Comparison of ENCODE assay signal across 19 cellular contexts in genomic region chr17:80512233-80512632, GRCh38. TPM values are rescaled to one million over a fixed set of nuclear protein-coding genes. Genes with fewer than 3 reads are reported as not detected.
DNase-seq lines count a peak whose midpoint lies in the region; ATAC-seq and TF ChIP-seq lines count a peak whose summit lies in the region.
"Had no signal": no experiment of that assay in that cellular context is flagged by ENCODE, and none has a peak within 500 bp of the region (broad histone marks: within the 10 kb centered on the region; RNA-seq: fewer than 3 reads in every experiment).

No MANE protein-coding gene starts in this region.

- DNase-seq in AG10803 (ENCODE audit: low read depth) (peak; percentile 57), HT1080 (ENCODE audit: low read depth) (peak; percentile 66), amniotic stem cell (lab: John Stamatoyannopoulos, UW) (peak; percentile 59), left kidney (ENCODE audit: low read depth, low spot score) (peak; percentile 26), LoVo (ENCODE audit: low spot score) (no peak), NCI-H1436 treated with DMSO at 0.1 percent for 48 hours (lab: John Stamatoyannopoulos, UW) (no peak)
- DNase-seq: activated CD8-positive, alpha-beta memory T cell treated with anti-CD3 and anti-CD28 coated beads, Interleukin-2, amount 50 U/mL, for 4 hours; activated naive CD4-positive, alpha-beta T cell treated with anti-CD3 and anti-CD28 coated beads for 36 hours; effector CD8-positive, alpha-beta T cell; left ventricle myocardium inferior; spleen; stimulated activated naive CD8-positive, alpha-beta T cell treated with anti-CD3 and anti-CD28 coated beads, Interleukin-15, Interleukin-2, amounts not matched to agents 100 U/mL and 50 U/mL, for 24 hours; T-helper 2 cell; uterus had no signal

- no peak for TF ChIP-seq CTCF in AG10803 (conservative IDR thresholded peaks at IDR 0.05; ENCODE audit: low read length)

- H3K4me3 ChIP-seq in AG10803 (ENCODE audit: low read length), result no peak overlapping the region
- H3K4me3 ChIP-seq: cardiac muscle cell, left ventricle myocardium inferior, prostate gland, spleen, uterus had no signal

- no peak for ATAC-seq in GM19397 (IDR thresholded peaks at IDR 0.05; ENCODE audit: unreplicated experiment)
- no peak for ATAC-seq in HG03439 (IDR thresholded peaks at IDR 0.05; ENCODE audit: unreplicated experiment)
- ATAC-seq: stimulated activated naive CD8-positive, alpha-beta T cell treated with anti-CD3 and anti-CD28 coated beads, Interleukin-15, Interleukin-2, amounts not matched to agents 100 U/mL and 50 U/mL, for 24 hours had no signal

RNA-seq across cellular contexts. Expression of gene RPTOR, which starts 32.4 kb away (rescaled TPM):
- 17.0 and 18.5 TPM in 2 replicates for total RNA-seq in HT1080 (2014; rRNA removed; shearing (Covaris generic))
- 16.4 and 20.3 TPM in 2 replicates for polyA plus RNA-seq in HT1080 (2015; cell fraction: cytosol; rRNA removed)
- 30.0 and 31.8 TPM in 2 replicates for polyA plus RNA-seq in HT1080 (2015; cell fraction: nucleus; rRNA removed)

RNA-seq across cellular contexts. Expression of gene NPTX1, which starts 35.8 kb away (rescaled TPM):
- 0.84 and 1.4 TPM in 2 replicates for total RNA-seq in HT1080 (2014; rRNA removed; shearing (Covaris generic))
- 1.2 and 1.6 TPM in 2 replicates for polyA plus RNA-seq in HT1080 (2015; cell fraction: cytosol; rRNA removed)
- 1.1 and 1.6 TPM in 2 replicates for polyA plus RNA-seq in HT1080 (2015; cell fraction: nucleus; rRNA removed)
- total RNA-seq: cardiac muscle cell, left ventricle myocardium inferior, MCF 10A had no signal
- polyA plus RNA-seq: cardiac muscle cell had no signal

Comparison
In these comparisons a context has a peak if more than half of its experiments do, and no peak if none do; other contexts are left out.
1. DNase-seq: peak in AG10803 (single experiment), HT1080 (single experiment), amniotic stem cell (single experiment) and left kidney (single experiment); none in LoVo (single experiment) and NCI-H1436 treated with DMSO at 0.1 percent for 48 hours (single experiment).